In the genomic region with DNA sequence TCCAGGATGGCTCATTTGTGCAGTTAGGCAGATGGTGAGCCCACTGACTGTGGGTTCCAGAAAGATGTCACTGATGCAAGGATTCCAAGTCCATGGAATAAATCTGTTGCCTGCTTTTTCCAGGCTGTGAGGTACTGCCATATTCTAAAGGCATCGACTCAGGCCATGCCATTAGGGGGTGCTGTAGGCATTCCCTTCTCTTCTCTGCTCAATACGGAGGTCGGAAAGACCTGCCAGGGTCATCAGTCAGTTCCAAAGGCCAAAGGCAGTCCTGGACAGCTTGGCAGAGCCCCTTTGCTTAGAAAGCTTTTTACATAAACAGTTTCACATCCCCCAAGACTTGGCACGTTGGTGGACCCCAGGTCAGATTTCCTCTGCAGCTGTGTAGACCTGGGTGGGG, we compare ENCODE assay signal across 7 cellular contexts. TPM values are rescaled to one million over a fixed set of nuclear protein-coding genes. Genes with fewer than 3 reads are reported as not detected.
DNase-seq lines count a peak whose midpoint lies in the region; ATAC-seq and TF ChIP-seq lines count a peak whose summit lies in the region.

No MANE protein-coding gene starts in this region.

- H3K4me3 Mint-ChIP-seq in chondrocyte (ENCODE audit: unreplicated experiment), result no peak overlapping the region
- no peak overlapping the region for H3K4me3 Mint-ChIP-seq in stimulated activated naive CD8-positive, alpha-beta T cell treated with anti-CD3 and anti-CD28 coated beads, Interleukin-15, amount 100 ng/mL, for 72 hours

- no peak overlapping the region for H3K27ac Mint-ChIP-seq in chondrocyte (ENCODE audit: unreplicated experiment)
- no peak overlapping the region for H3K27ac Mint-ChIP-seq in stimulated activated naive CD8-positive, alpha-beta T cell treated with anti-CD3 and anti-CD28 coated beads, Interleukin-15, amount 100 ng/mL, for 72 hours

- intact Hi-C loops in left colon (cut with DNase I, micrococcal nuclease), result no loop called here

- peak; percentile 83 for TF ChIP-seq CTCF in chondrocyte (IDR thresholded peaks at IDR 0.05)

- H3K36me3 Mint-ChIP-seq in chondrocyte (ENCODE audit: low read depth), result peaks cover 2% of the 10 kb centered on the region

- peak; percentile 69 for DNase-seq in Daoy (ENCODE audit: low read depth)
- peak; percentile 73 for DNase-seq in HuH-7.5 (ENCODE audit: low spot score)
- DNase-seq in RPMI7951 (ENCODE audit: low read depth), result peak; percentile 59
- DNase-seq in chondrocyte (ENCODE audit: low spot score), result no peak
- peak; percentile 75 to 82 for DNase-seq in left colon
- peak; percentile 26 to 45 for DNase-seq in stimulated activated naive CD8-positive, alpha-beta T cell treated with anti-CD3 and anti-CD28 coated beads, Interleukin-15, amount 100 ng/mL, for 72 hours
- no peak for DNase-seq in activated effector memory CD4-positive, alpha-beta T cell treated with Interleukin-2 at 50 U/mL for 16 hours

- H3K9me3 Mint-ChIP-seq in chondrocyte (ENCODE audit: low read depth), result no peaks in the 10 kb centered on the region
- H3K9me3 Mint-ChIP-seq in stimulated activated naive CD8-positive, alpha-beta T cell treated with anti-CD3 and anti-CD28 coated beads, Interleukin-15, amount 100 ng/mL, for 72 hours, result no peaks in the 10 kb centered on the region

- peaks cover 12% of the 10 kb centered on the region for H3K4me1 Mint-ChIP-seq in chondrocyte (ENCODE audit: low read depth)
- no peaks in the 10 kb centered on the region for H3K4me1 Mint-ChIP-seq in stimulated activated naive CD8-positive, alpha-beta T cell treated with anti-CD3 and anti-CD28 coated beads, Interleukin-15, amount 100 ng/mL, for 72 hours

- ATAC-seq in left colon, result peak; percentile 81
- ATAC-seq in stimulated activated naive CD8-positive, alpha-beta T cell treated with anti-CD3 and anti-CD28 coated beads, Interleukin-15, amount 100 ng/mL, for 72 hours, result peak; percentile 74

- H3K27me3 Mint-ChIP-seq in chondrocyte (ENCODE audit: low read depth), result no peaks in the 10 kb centered on the region
- H3K27me3 Mint-ChIP-seq in stimulated activated naive CD8-positive, alpha-beta T cell treated with anti-CD3 and anti-CD28 coated beads, Interleukin-15, amount 100 ng/mL, for 72 hours, result no peaks in the 10 kb centered on the region

RNA-seq across cellular contexts. Expression of a gene that starts 31.7 kb away (rescaled TPM):
- total RNA-seq in Daoy (2014; rRNA removed; shearing (Covaris generic)), result not detected in 2 replicates
- not detected in 2 replicates for total RNA-seq in RPMI7951 (2014; rRNA removed; shearing (Covaris generic))
- total RNA-seq in chondrocyte (not detected in 3 replicates), left colon (10 to 100 TPM; 52.4 to 63.3 TPM)

RNA-seq across cellular contexts. Expression of a gene that starts 47.3 kb away (rescaled TPM):
- not detected in 2 replicates for total RNA-seq in Daoy (2014; rRNA removed; shearing (Covaris generic))
- total RNA-seq in RPMI7951 (2014; rRNA removed; shearing (Covaris generic)), result not detected in 2 replicates
- not detected in 3 replicates for total RNA-seq in chondrocyte
- 10 to 100 TPM; 76.9 to 97.8 TPM for total RNA-seq in left colon

Comparison
In these comparisons a context has a peak if more than half of its experiments do, and no peak if none do; other contexts are left out.
1. DNase-seq: peak in Daoy (single experiment), HuH-7.5 (single experiment), RPMI7951 (single experiment), left colon (2 of 2) and stimulated activated naive CD8-positive, alpha-beta T cell treated with anti-CD3 and anti-CD28 coated beads, Interleukin-15, amount 100 ng/mL, for 72 hours (2 of 2); none in chondrocyte (single experiment) and activated effector memory CD4-positive, alpha-beta T cell treated with Interleukin-2 at 50 U/mL for 16 hours (single experiment).
2. RNA of a gene that starts 31.7 kb away (total RNA-seq): 52.4 to 63.3 TPM in left colon; not detected in chondrocyte, not detected in Daoy and not detected in RPMI7951; every median in the first group is over 10 times any median in the second.
3. RNA of a gene that starts 47.3 kb away (total RNA-seq): 76.9 to 97.8 TPM in left colon; not detected in Daoy, not detected in RPMI7951 and not detected in chondrocyte; every median in the first group is over 10 times any median in the second.